In genomic region chr19:50301607-50301971, GRCh38 we compare ENCODE assay signal across 12 cellular contexts. TPM values are rescaled to one million over a fixed set of nuclear protein-coding genes. Genes with fewer than 3 reads are reported as not detected.
DNase-seq lines count a peak whose midpoint lies in the region; ATAC-seq, FAIRE-seq and TF ChIP-seq lines count a peak whose summit lies in the region.
"Had no signal": no experiment of that assay in that cellular context is flagged by ENCODE, and none has a peak within 500 bp of the region (broad histone marks: within the 10 kb centered on the region; RNA-seq: fewer than 3 reads in every experiment).

No MANE protein-coding gene starts in this region.

- no peaks in the 10 kb centered on the region for H3K9me3 Mint-ChIP-seq in activated T-cell treated with anti-CD3 and anti-CD28 coated beads, Interleukin-2, amount 50 U/mL, for 72 hours

- H3K4me3 ChIP-seq in PC-9 (no peak overlapping the region), endothelial cell of umbilical vein (replicated peaks in 1 of 3; ENCODE audit: insufficient read depth in 1 of 3, low read depth in 1 of 3, low read length in 3 of 3) (no peak overlapping the region), mucosa of descending colon (no peak overlapping the region)
- H3K4me3 ChIP-seq: BLaER1 treated with 17β-estradiol and CSF1 and Interleukin-3, amounts not matched to agents 10 nM and 100 nM; GM12878 had no signal

- peaks cover 7% of the 10 kb centered on the region; the same call in 1 of the 2 replicates for H3K36me3 ChIP-seq in PC-9 (ENCODE audit: low read depth)
- no peaks in the 10 kb centered on the region for H3K36me3 ChIP-seq in endothelial cell of umbilical vein (ENCODE audit: control insufficient read depth in 2 of 2, extremely low read depth in 1 of 2, insufficient read depth in 2 of 2, low read length in 2 of 2)
- no peaks in the 10 kb centered on the region for H3K36me3 ChIP-seq in mucosa of descending colon (ENCODE audit: low read depth)
- H3K36me3 ChIP-seq: BLaER1 treated with 17β-estradiol and CSF1 and Interleukin-3, amounts not matched to agents 10 nM and 100 nM had no signal

- H3K4me1 Mint-ChIP-seq in activated T-cell treated with anti-CD3 and anti-CD28 coated beads, Interleukin-2, amount 50 U/mL, for 72 hours (ENCODE audit: low read depth) = peaks cover 20% of the 10 kb centered on the region

- FAIRE-seq in endothelial cell of umbilical vein (lab: Jason Lieb, UNC) = no peak
- FAIRE-seq: GM12878, GM18507, H54 had no signal

- TF ChIP-seq CTCF in PC-9 (conservative IDR thresholded peaks at IDR 0.05) (no peak), endothelial cell of umbilical vein (IDR thresholded peaks at IDR 0.05; ENCODE audit: extremely low read depth in 1 of 2, insufficient read depth in 1 of 2, low read depth in 1 of 2, low read length in 2 of 2) (no peak), mucosa of descending colon (IDR thresholded peaks at IDR 0.05) (no peak)

- H3F3A ChIP-seq in PC-9 (ENCODE audit: insufficient read depth, low read depth) = peaks cover 13% of the 10 kb centered on the region

- no peak overlapping the region for H3K27ac Mint-ChIP-seq in activated T-cell treated with anti-CD3 and anti-CD28 coated beads, Interleukin-2, amount 50 U/mL, for 72 hours
- H3K27ac Mint-ChIP-seq: CD4-positive, CD25-positive, alpha-beta regulatory T cell had no signal

- H4K20me1 ChIP-seq in PC-9 (ENCODE audit: insufficient read depth) (no peaks in the 10 kb centered on the region), endothelial cell of umbilical vein (replicated peaks; ENCODE audit: control insufficient read depth, extremely low read depth, insufficient read depth, low read length) (no peaks in the 10 kb centered on the region)

- H3K4me2 ChIP-seq in PC-9 (peak overlapping the region; percentile 60), endothelial cell of umbilical vein (ENCODE audit: insufficient read depth, low read length) (no peak overlapping the region)

- no peaks in the 10 kb centered on the region for H3K27me3 ChIP-seq in PC-9 (ENCODE audit: insufficient read depth, low read depth)
- H3K27me3 ChIP-seq in endothelial cell of umbilical vein (ENCODE audit: control insufficient read depth in 2 of 2, insufficient read depth in 2 of 2, low read length in 2 of 2) = peaks cover 0 to 4% of the 10 kb centered on the region in 2 experiments

- H3K27me3 Mint-ChIP-seq in activated T-cell treated with anti-CD3 and anti-CD28 coated beads, Interleukin-2, amount 50 U/mL, for 72 hours (ENCODE audit: low read depth) = peaks cover 43% of the 10 kb centered on the region

- H3K9me3 ChIP-seq in PC-9 (ENCODE audit: insufficient read depth, low read depth) (no peaks in the 10 kb centered on the region), endothelial cell of umbilical vein (replicated peaks; ENCODE audit: control insufficient read depth, insufficient read depth, low read length) (no peaks in the 10 kb centered on the region), mucosa of descending colon (no peaks in the 10 kb centered on the region)

- dilution Hi-C loops in endothelial cell of umbilical vein (cut with MboI; ENCODE audit: extremely low pct_ligation_motif_present, low sequenced_read_pairs) = no loop called here

- POLR2A ChIA-PET in PC-9 (lab: Charles Lee; ENCODE audit: unreplicated experiment) (interaction anchor here (0.6 kb wide), 1 partner anchor 349 kb away, joined by 6 read pairs; no protein-coding TSS in a partner anchor), endothelial cell of umbilical vein (lab: Charles Lee) (interaction anchor here (0.8 kb wide), 1 partner anchor 14 kb away, joined by 4 read pairs; no protein-coding TSS in a partner anchor)

- H3K27ac ChIP-seq in PC-9 = peak overlapping the region; percentile 44; the same call in 1 of the 2 replicates
- H3K27ac ChIP-seq in endothelial cell of umbilical vein (ENCODE audit: insufficient read depth, low read depth, low read length) = peak overlapping the region; percentile 66

- peak; percentile 13 to 21 for ATAC-seq in activated T-cell treated with anti-CD3 and anti-CD28 coated beads, Interleukin-2, amount 50 U/mL, for 72 hours (replicated peaks in 1 of 2)
- ATAC-seq in mucosa of descending colon = no peak

- no peak for TF ChIP-seq POLR2A in endothelial cell of umbilical vein (IDR thresholded peaks at IDR 0.05; ENCODE audit: low read depth, low read length)

- BruUV-seq in PC-9 (replicated peaks; lab: Mats Ljungman, UMichigan) = no TSS peak
- no TSS peak for BruUV-seq in endothelial cell of umbilical vein (replicated peaks; lab: Mats Ljungman, UMichigan)

- no peak overlapping the region for H2AFZ ChIP-seq in PC-9
- peak overlapping the region; percentile 7 for H2AFZ ChIP-seq in endothelial cell of umbilical vein (ENCODE audit: low read depth, low read length)

- H3K4me1 ChIP-seq in PC-9 (replicated peaks; ENCODE audit: insufficient read depth) (peaks cover 17% of the 10 kb centered on the region), endothelial cell of umbilical vein (ENCODE audit: control insufficient read depth, extremely low read depth, insufficient read depth, low read length) (peaks cover 16% of the 10 kb centered on the region), mucosa of descending colon (ENCODE audit: low read depth) (no peaks in the 10 kb centered on the region)

- intact Hi-C loops in PC-9 (cut with micrococcal nuclease; ENCODE audit: unreplicated experiment) = no loop called here
- intact Hi-C loops in endothelial cell of umbilical vein (cut with micrococcal nuclease) = loop anchor here (1.0 kb wide), 2 partner anchors 24 to 28 kb away; partner anchors contain the start of gene KCNC3
- intact Hi-C loops in mucosa of descending colon (cut with DNase I, micrococcal nuclease) = no loop called here

- no peaks in the 10 kb centered on the region for H3K36me3 Mint-ChIP-seq in activated T-cell treated with anti-CD3 and anti-CD28 coated beads, Interleukin-2, amount 50 U/mL, for 72 hours (ENCODE audit: insufficient read depth in 2 of 2)
- H3K36me3 Mint-ChIP-seq: CD4-positive, CD25-positive, alpha-beta regulatory T cell had no signal

- no peaks in the 10 kb centered on the region for H3K9me1 ChIP-seq in endothelial cell of umbilical vein (replicated peaks; ENCODE audit: control insufficient read depth, extremely low read depth, insufficient read depth, low read length)

- CTCF ChIA-PET in PC-9 (lab: Charles Lee) (no interaction called here), endothelial cell of umbilical vein (lab: Charles Lee) (interaction anchor here (1.0 to 4.0 kb wide), 9 partner anchors 19 to 423 kb away, joined by 3 to 48 read pairs (median 3); partner anchors contain the start of genes KCNC3 and POLD1)

- H3K9me2 ChIP-seq in PC-9 (ENCODE audit: insufficient read depth) = no peaks in the 10 kb centered on the region

- no peak overlapping the region for H3K4me3 Mint-ChIP-seq in activated T-cell treated with anti-CD3 and anti-CD28 coated beads, Interleukin-2, amount 50 U/mL, for 72 hours
- H3K4me3 Mint-ChIP-seq: CD4-positive, CD25-positive, alpha-beta regulatory T cell had no signal

- no peaks in the 10 kb centered on the region for H3K79me2 ChIP-seq in PC-9 (ENCODE audit: low read depth)
- H3K79me2 ChIP-seq in endothelial cell of umbilical vein (ENCODE audit: control insufficient read depth, insufficient read depth, low read length) = no peaks in the 10 kb centered on the region

- peak overlapping the region; percentile 42 for H3K9ac ChIP-seq in endothelial cell of umbilical vein (replicated peaks; ENCODE audit: extremely low read depth, insufficient read depth, low read length)

- DNase-seq in activated T-cell treated with anti-CD3 and anti-CD28 coated beads, Interleukin-2, amount 50 U/mL, for 72 hours = no peak
- DNase-seq in activated T-cell treated with anti-CD3 and anti-CD28 coated beads, Interleukin-2, amount 50 U/mL, for 1 hour = no peak
- DNase-seq in PC-9 (no peak), endothelial cell of umbilical vein (ENCODE audit: low read depth, low spot score) (no peak), 8988T (no peak), mucosa of descending colon (no peak)
- DNase-seq: DMS 273 treated with DMSO at 0.1 percent for 48 hours had no signal

TF ChIP-seq in endothelial cell of umbilical vein, 7 proteins besides CTCF, POLR2A, EP300 and RAD21:
- TF ChIP-seq MAX (IDR thresholded peaks at IDR 0.05; ENCODE audit: insufficient read depth, insufficient read length) = no peak
- no peak for TF ChIP-seq FOS (IDR thresholded peaks at IDR 0.05; ENCODE audit: borderline replicate concordance, insufficient read depth, low read length)
- no peak for TF ChIP-seq GATA2 (IDR thresholded peaks at IDR 0.05; ENCODE audit: insufficient read depth, insufficient read length, low read depth, low read length)
- no peak for TF ChIP-seq JUN (IDR thresholded peaks at IDR 0.05; ENCODE audit: borderline replicate concordance, insufficient read depth, insufficient read length, low read depth)
- no peak for TF ChIP-seq POLR2AphosphoS5 (IDR thresholded peaks at IDR 0.05; ENCODE audit: insufficient read depth, low read depth, low read length)
- no peak for TF ChIP-seq EZH2 (IDR thresholded peaks at IDR 0.05; ENCODE audit: borderline replicate concordance, low read depth, low read length, severe bottlenecking)
TF ChIP-seq in endothelial cell of umbilical vein: peak in this region for 0.

RNA-seq across cellular contexts. Expression of gene KCNC3, which starts 27.6 kb away (rescaled TPM):
- 1 to 10 TPM; 5.2 to 8.3 TPM for total RNA-seq in activated T-cell treated with anti-CD3 and anti-CD28 coated beads, Interleukin-2, amount 50 U/mL, for 72 hours
- total RNA-seq in PC-9 (2021) = 9.0 and 9.4 TPM in 2 replicates
- 0.76 and 0.91 TPM in 2 replicates for total RNA-seq in endothelial cell of umbilical vein
- polyA plus RNA-seq in endothelial cell of umbilical vein = 0.22 and 0.30 TPM in 2 replicates
- 0.13 TPM in 2 replicates for polyA plus RNA-seq in endothelial cell of umbilical vein (2011; cell fraction: cytosol; rRNA removed)
- polyA plus RNA-seq in endothelial cell of umbilical vein (2011; cell fraction: nucleus; rRNA removed) = 0.92 and 0.99 TPM in 2 replicates
- 0.60 and 1.2 TPM in 2 replicates for polyA plus RNA-seq in endothelial cell of umbilical vein (2012)
- 0.30 and 0.53 TPM in 2 replicates for polyA minus RNA-seq in endothelial cell of umbilical vein
- not detected for polyA minus RNA-seq in endothelial cell of umbilical vein (2011; cell fraction: cytosol; rRNA and poly(A)+ RNA removed)
- 0.53 and 0.72 TPM in 2 replicates for polyA minus RNA-seq in endothelial cell of umbilical vein (2011; cell fraction: nucleus; rRNA and poly(A)+ RNA removed)
- 1 to 10 TPM in 2 of 3 donors, under 1 TPM in 1; 0.49 to 1.5 (median 1.1) TPM for total RNA-seq in mucosa of descending colon
- polyA plus RNA-seq: CD4-positive, CD25-positive, alpha-beta regulatory T cell had no signal
